In the genomic region with DNA sequence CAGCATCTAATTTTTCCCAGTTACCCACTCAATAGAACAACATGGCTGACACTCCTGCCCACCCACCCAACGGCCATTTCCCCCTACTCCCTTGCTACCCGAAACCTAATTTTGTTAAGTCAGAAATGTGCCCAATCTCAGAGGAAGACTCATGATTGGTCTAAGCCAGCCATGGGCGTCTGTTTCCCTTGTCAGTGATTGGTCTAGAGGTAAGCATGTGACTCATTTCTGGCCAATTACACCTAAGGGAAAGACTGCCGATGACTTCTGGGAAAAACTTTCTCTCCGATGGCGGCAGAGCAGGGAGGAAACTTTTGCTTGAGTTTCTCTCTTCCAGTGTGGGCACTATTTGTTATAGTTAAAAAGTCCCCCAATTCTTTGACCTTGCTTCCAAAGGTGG, we compare ENCODE assay signal across 16 cellular contexts.
"Had no signal": no experiment of that assay in that cellular context is flagged by ENCODE, and none has a peak within 500 bp of the region (broad histone marks: within the 10 kb centered on the region; RNA-seq: fewer than 3 reads in every experiment).

No MANE protein-coding gene starts in this region.

- H3K36me3 Mint-ChIP-seq: immature natural killer cell; naive B cell; stimulated activated effector memory CD8-positive, alpha-beta T cell treated with anti-CD3 and anti-CD28 coated beads, Interleukin-12 subunit alpha, Interleukin-12 subunit beta, amount 100 ng/mL, for 72 hours had no signal

- H3K4me2 ChIP-seq: smooth muscle cell had no signal

- H3K4me1 ChIP-seq: esophagus squamous epithelium, right atrium auricular region, tibial artery had no signal

- H3K27me3 ChIP-seq: right atrium auricular region, suprapubic skin, tibial artery had no signal

- H3K4me1 Mint-ChIP-seq: naive B cell had no signal

- FAIRE-seq: kidney had no signal

- H3K27ac ChIP-seq: epithelial cell of prostate, esophagus squamous epithelium, right atrium auricular region, suprapubic skin, tibial artery had no signal

- H3K4me3 Mint-ChIP-seq: effector memory CD8-positive, alpha-beta T cell; immature natural killer cell; naive B cell; nephron progenitor cell; stimulated activated effector memory CD8-positive, alpha-beta T cell treated with anti-CD3 and anti-CD28 coated beads, Interleukin-12 subunit alpha, Interleukin-12 subunit beta, amount 100 ng/mL, for 72 hours had no signal

- H3K9me3 ChIP-seq: esophagus squamous epithelium, right atrium auricular region, suprapubic skin had no signal

- H3K9me3 Mint-ChIP-seq: effector memory CD8-positive, alpha-beta T cell; immature natural killer cell; naive B cell; nephron progenitor cell; stimulated activated effector memory CD8-positive, alpha-beta T cell treated with anti-CD3 and anti-CD28 coated beads, Interleukin-12 subunit alpha, Interleukin-12 subunit beta, amount 100 ng/mL, for 72 hours had no signal

- H3K4me3 ChIP-seq: esophagus squamous epithelium, right atrium auricular region, smooth muscle cell, suprapubic skin, tibial artery had no signal

- ATAC-seq: effector memory CD8-positive, alpha-beta T cell; stimulated activated effector memory CD8-positive, alpha-beta T cell treated with anti-CD3 and anti-CD28 coated beads, Interleukin-12 subunit alpha, Interleukin-12 subunit beta, amount 100 ng/mL, for 72 hours; stimulated activated naive CD8-positive, alpha-beta T cell treated with anti-CD3 and anti-CD28 coated beads, Interleukin-15, Interleukin-2, amounts not matched to agents 100 U/mL and 50 U/mL, for 24 hours had no signal

- H3K27ac Mint-ChIP-seq: effector memory CD8-positive, alpha-beta T cell; immature natural killer cell; naive B cell; nephron progenitor cell; stimulated activated effector memory CD8-positive, alpha-beta T cell treated with anti-CD3 and anti-CD28 coated beads, Interleukin-12 subunit alpha, Interleukin-12 subunit beta, amount 100 ng/mL, for 72 hours had no signal

- H3K36me3 ChIP-seq: esophagus squamous epithelium, right atrium auricular region, suprapubic skin, tibial artery had no signal

- DNase-seq: effector memory CD8-positive, alpha-beta T cell; esophagus squamous epithelium; immature natural killer cell; kidney; mesendoderm; naive B cell; nephron progenitor cell; stimulated activated CD4-positive, alpha-beta T cell treated with anti-CD3 and anti-CD28 coated beads, Interleukin-2, amount 100 ng/mL, for 48 hours; stimulated activated CD8-positive, alpha-beta memory T cell treated with anti-CD3 and anti-CD28 coated beads, Interleukin-4, amount 100 ng/mL, for 48 hours; stimulated activated naive CD8-positive, alpha-beta T cell treated with anti-CD3 and anti-CD28 coated beads, Interleukin-15, Interleukin-2, amounts not matched to agents 100 U/mL and 50 U/mL, for 24 hours had no signal
